In the genomic region with DNA sequence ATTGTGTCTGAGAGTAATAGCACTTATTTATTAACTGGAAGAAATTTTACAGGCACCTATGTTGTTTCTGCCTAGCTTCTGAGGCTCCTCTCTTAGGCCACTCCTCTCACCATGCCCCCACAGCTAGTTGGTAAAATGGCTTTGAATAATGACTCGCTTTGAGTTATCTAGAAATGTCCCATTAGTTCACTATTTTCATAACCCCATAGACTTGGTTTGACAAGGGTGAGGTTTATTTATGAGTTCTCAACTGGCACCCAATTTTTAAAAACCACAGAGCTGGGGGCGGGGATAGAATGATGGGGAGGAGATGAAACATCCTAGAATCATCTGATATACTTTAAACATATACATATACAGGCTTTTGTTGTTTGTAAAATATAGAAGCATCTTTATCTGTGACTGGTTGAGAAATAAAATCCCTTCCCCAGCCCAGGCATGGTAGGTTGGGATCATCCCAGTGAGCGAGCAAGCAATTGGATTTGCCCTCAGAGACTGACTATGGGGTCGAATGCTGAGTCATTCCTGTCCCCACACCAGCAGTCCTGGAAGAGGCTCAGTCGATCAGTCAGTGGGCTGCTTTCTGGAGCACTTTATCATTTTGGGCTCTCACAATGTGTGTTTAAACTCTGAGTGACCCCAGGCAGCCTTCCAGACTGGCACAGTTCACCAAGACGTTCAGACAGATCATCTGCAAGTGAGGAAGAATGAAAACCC, we compare ENCODE assay signal across 12 cellular contexts.
DNase-seq lines count a peak whose midpoint lies in the region; ATAC-seq, FAIRE-seq and TF ChIP-seq lines count a peak whose summit lies in the region.
"Had no signal": no experiment of that assay in that cellular context is flagged by ENCODE, and none has a peak within 500 bp of the region (broad histone marks: within the 10 kb centered on the region; RNA-seq: fewer than 3 reads in every experiment).

No MANE protein-coding gene starts in this region.

- peak overlapping the region; percentile 74; the same call in 1 of the 3 replicates for H2BK15ac ChIP-seq in IMR-90 (ENCODE audit: low read depth, low read length)

- 0 out of 2 replicates have a peak overlapping the region, but pooled peaks have one; percentile 3 for H2BK20ac ChIP-seq in IMR-90 (ENCODE audit: low read depth, low read length)

- H3F3A ChIP-seq in MM.1S (ENCODE audit: insufficient read depth, low read length) = no peaks in the 10 kb centered on the region

- H3K14ac ChIP-seq in IMR-90 (replicated peaks; ENCODE audit: low read depth, low read length) (0 out of 2 replicates have a peak overlapping the region, but pooled peaks have one; percentile 25), trophoblast cell (ENCODE audit: low read length) (no peak overlapping the region)

- H3K79me1 ChIP-seq in IMR-90 (ENCODE audit: low read depth in 1 of 2, low read length in 2 of 2) (no peaks in the 10 kb centered on the region), trophoblast cell (ENCODE audit: low read length) (no peaks in the 10 kb centered on the region)

- TF ChIP-seq RAD21 in IMR-90 (IDR thresholded peaks at IDR 0.05; ENCODE audit: low read length) (no peak), K562 (CRISPR knock-in tag; conservative IDR thresholded peaks at IDR 0.05 in 1 of 2, IDR thresholded peaks at IDR 0.05 in 1 of 2) (no peak)

- ATAC-seq in IMR-90 (ENCODE audit: low read depth) (peak; percentile 77), K562 (peak; percentile 31; the same call in 2 of the 3 replicates)
- ATAC-seq: lower lobe of right lung had no signal

- H2AFZ ChIP-seq in IMR-90 (replicated peaks; ENCODE audit: low read length, poor library complexity) (no peak overlapping the region), K562 (ENCODE audit: low read depth, low read length) (no peak overlapping the region), trophoblast cell (ENCODE audit: insufficient read depth, low read length, poor library complexity) (no peak overlapping the region), MM.1S (ENCODE audit: low read length) (no peak overlapping the region)

- H4K20me1 ChIP-seq in IMR-90 (ENCODE audit: insufficient read depth, low read length) (no peaks in the 10 kb centered on the region), K562 (replicated peaks; ENCODE audit: control insufficient read depth, insufficient read depth, low read length) (no peaks in the 10 kb centered on the region), MM.1S (ENCODE audit: insufficient read depth, low read length) (no peaks in the 10 kb centered on the region)

- TF ChIP-seq EP300 in K562 (IDR thresholded peaks at IDR 0.05; ENCODE audit: low read length) (no peak), transverse colon (IDR thresholded peaks at IDR 0.05; ENCODE audit: low read depth) (no peak)

- H4K8ac ChIP-seq in IMR-90 (ENCODE audit: low read depth in 2 of 2, low read length in 2 of 2) = peak overlapping the region; percentile 24 to 55; a peak in 2 of 4 replicates
- H4K8ac ChIP-seq in trophoblast cell (ENCODE audit: low read depth, low read length) = no peak overlapping the region

- H3K9me3 ChIP-seq in IMR-90 (ENCODE audit: control insufficient read depth, insufficient read depth, low read length) (no peaks in the 10 kb centered on the region), K562 (replicated peaks; ENCODE audit: control insufficient read depth, insufficient read depth, low read depth, low read length) (no peaks in the 10 kb centered on the region), trophoblast cell (ENCODE audit: insufficient read depth, low read depth, low read length) (no peaks in the 10 kb centered on the region), MM.1S (replicated peaks; ENCODE audit: insufficient read depth, low read length) (no peaks in the 10 kb centered on the region), transverse colon (no peaks in the 10 kb centered on the region)
- H3K9me3 ChIP-seq: lower lobe of right lung had no signal

- H2AK9ac ChIP-seq in IMR-90 (replicated peaks; ENCODE audit: low read depth, low read length, poor library complexity) = no peak overlapping the region

- no peak overlapping the region for H4K12ac ChIP-seq in trophoblast cell (ENCODE audit: low read depth, low read length)

- H2BK5ac ChIP-seq in IMR-90 (ENCODE audit: low read depth, low read length, poor library complexity, severe bottlenecking) (no peak overlapping the region), trophoblast cell (ENCODE audit: low read depth, low read length, poor library complexity) (no peak overlapping the region)

- H4K5ac ChIP-seq in IMR-90 (ENCODE audit: low read depth, low read length) = peak overlapping the region; percentile 45; the same call in 1 of the 2 replicates

- H3K36me3 ChIP-seq in IMR-90 (ENCODE audit: control insufficient read depth, insufficient read depth, low read length) = peaks cover 5% of the 10 kb centered on the region; the same call in 1 of the 2 replicates
- no peaks in the 10 kb centered on the region for H3K36me3 ChIP-seq in K562 (ENCODE audit: control insufficient read depth, insufficient read depth, low read length)
- H3K36me3 ChIP-seq in trophoblast cell (ENCODE audit: control insufficient read depth in 1 of 2, insufficient read depth in 2 of 2, low read length in 2 of 2) = peaks cover 14 to 18% of the 10 kb centered on the region in 2 experiments
- no peaks in the 10 kb centered on the region for H3K36me3 ChIP-seq in MM.1S (replicated peaks; ENCODE audit: insufficient read depth, low read length)
- H3K36me3 ChIP-seq in transverse colon = no peaks in the 10 kb centered on the region
- H3K36me3 ChIP-seq: lower lobe of right lung had no signal

- BruUV-seq in IMR-90 (replicated peaks; lab: Mats Ljungman, UMichigan) (no TSS peak), K562 (replicated peaks; lab: Mats Ljungman, UMichigan) (no TSS peak)

- DNase-seq in Caki2 (ENCODE audit: low read depth) (peak; percentile 89), IMR-90 (peak; percentile 58), K562 (ENCODE audit: extremely low read depth in 1 of 4, low spot score in 3 of 4) (no peak), trophoblast cell (no peak), posterior cingulate gyrus (no peak), NCI-H524 (lab: John Stamatoyannopoulos, UW) (no peak), MM.1S (no peak), transverse colon (no peak)
- DNase-seq: DMS153; effector memory CD4-positive, alpha-beta T cell; lower lobe of right lung had no signal

- H3K27me3 ChIP-seq in IMR-90 (ENCODE audit: control insufficient read depth, insufficient read depth, low read length) (no peaks in the 10 kb centered on the region), K562 (ENCODE audit: control insufficient read depth in 2 of 2, insufficient read depth in 2 of 2, low read length in 2 of 2) (peaks cover 26 to 40% of the 10 kb centered on the region in 2 experiments; a peak in 4 of 5 replicates), trophoblast cell (ENCODE audit: insufficient read depth, low read length) (no peaks in the 10 kb centered on the region), MM.1S (replicated peaks; ENCODE audit: insufficient read depth, low read length) (no peaks in the 10 kb centered on the region), transverse colon (no peaks in the 10 kb centered on the region)

- peak overlapping the region; percentile 42 for H2BK12ac ChIP-seq in trophoblast cell (ENCODE audit: low read length)

- intact Hi-C loops in IMR-90 (cut with micrococcal nuclease) (no loop called here), K562 (cut with micrococcal nuclease) (no loop called here), posterior cingulate gyrus (cut with DNase I) (no loop called here), transverse colon (cut with DNase I; ENCODE audit: low total_unique reads) (no loop called here)

- no peaks in the 10 kb centered on the region for H3K9me2 ChIP-seq in MM.1S (replicated peaks; ENCODE audit: insufficient read depth, low read length)

- FAIRE-seq in K562 (lab: Jason Lieb, UNC) = peak; percentile 64

- TF ChIP-seq CTCF in IMR-90 (conservative IDR thresholded peaks at IDR 0.05; ENCODE audit: low read depth, low read length) = no peak
- no peak for TF ChIP-seq CTCF in K562 (IDR thresholded peaks at IDR 0.05 in 2 of 3, conservative IDR thresholded peaks at IDR 0.05 in 1 of 3; ENCODE audit: insufficient read depth in 2 of 3, low read depth in 1 of 3, low read length in 3 of 3)
- TF ChIP-seq CTCF in MM.1S (IDR thresholded peaks at IDR 0.05; ENCODE audit: low read length) = no peak
- TF ChIP-seq CTCF in transverse colon (IDR thresholded peaks at IDR 0.05) = no peak

- 4% methylated on average over 3 of the region's 6 CpGs; no CpG with 5 or more reads in 1 of the 2 experiments for WGBS in IMR-90 (ENCODE audit: extremely low coverage in 2 of 2, insufficient read length in 1 of 2), 2 experiments
- 0% methylated on average over 6 of the region's 6 CpGs for WGBS in K562 (ENCODE audit: insufficient coverage, low coverage, missing lambda C conversion rate)
- WGBS in trophoblast cell (ENCODE audit: extremely low coverage, insufficient coverage, insufficient read length) = no CpG with 5 or more reads among the region's 6 CpGs
- 62 to 66% methylated on average over 2 to 6 of the region's 6 CpGs for WGBS in transverse colon (ENCODE audit: low coverage in 1 of 2), 2 donors

- no peak overlapping the region for H3K56ac ChIP-seq in IMR-90 (ENCODE audit: extremely low read depth, insufficient read depth, low read length)

- in situ Hi-C loops in Caki2 (cut with HindIII; ENCODE audit: low pct_unique_long_range_greater_than_20kb, low sequenced_read_pairs) (no loop called here), IMR-90 (cut with MboI; ENCODE audit: low sequenced_read_pairs) (no loop called here), K562 (cut with MboI) (no loop called here), transverse colon (cut with MboI; ENCODE audit: low pct_ligation_motif_present in 1 of 4, low pct_unique_long_range_greater_than_20kb in 1 of 4, low sequenced_read_pairs in 3 of 4) (no loop called here)

- peak overlapping the region; percentile 29 for H3K4ac ChIP-seq in IMR-90 (ENCODE audit: low read depth, low read length)
- H3K4ac ChIP-seq in trophoblast cell (ENCODE audit: low read depth, low read length) = no peak overlapping the region

- peak overlapping the region; percentile 20; the same call in 1 of the 2 replicates for H3K4me2 ChIP-seq in IMR-90 (ENCODE audit: low read depth, low read length)
- H3K4me2 ChIP-seq in K562 (ENCODE audit: insufficient read depth, low read length) = no peak overlapping the region
- no peak overlapping the region for H3K4me2 ChIP-seq in trophoblast cell (ENCODE audit: low read length)
- H3K4me2 ChIP-seq in MM.1S (ENCODE audit: low read depth, low read length) = no peak overlapping the region
- H3K4me2 ChIP-seq: KMS-11 had no signal

- H3K79me2 ChIP-seq in K562 (ENCODE audit: control insufficient read depth, insufficient read depth, low read length) (no peaks in the 10 kb centered on the region), trophoblast cell (ENCODE audit: control insufficient read depth, insufficient read depth, low read length, poor library complexity) (no peaks in the 10 kb centered on the region), MM.1S (ENCODE audit: low read length) (no peaks in the 10 kb centered on the region)

- H4K91ac ChIP-seq in IMR-90 (ENCODE audit: insufficient read depth, low read depth, low read length) (peak overlapping the region; percentile 4; the same call in 1 of the 2 replicates), trophoblast cell (ENCODE audit: low read depth, low read length) (no peak overlapping the region)

- no peak overlapping the region for H3K23ac ChIP-seq in IMR-90 (ENCODE audit: low read depth, low read length)
- H3K23ac ChIP-seq in trophoblast cell (ENCODE audit: low read length) = no peak overlapping the region

- no peak overlapping the region for H3K4me3 ChIP-seq in IMR-90 (ENCODE audit: insufficient read depth, low read depth, low read length)
- H3K4me3 ChIP-seq in K562 = no peak overlapping the region
- H3K4me3 ChIP-seq in trophoblast cell (ENCODE audit: low read depth, low read length) = no peak overlapping the region
- H3K4me3 ChIP-seq in MM.1S (ENCODE audit: low read length) = no peak overlapping the region
- no peak overlapping the region for H3K4me3 ChIP-seq in transverse colon
- H3K4me3 ChIP-seq: lower lobe of right lung had no signal

- H3K27ac ChIP-seq in IMR-90 (ENCODE audit: insufficient read depth, low read length) (peak overlapping the region; percentile 37; the same call in 1 of the 2 replicates), K562 (ENCODE audit: extremely low read depth, low read depth, low read length) (no peak overlapping the region), trophoblast cell (ENCODE audit: low read depth, low read length) (no peak overlapping the region), MM.1S (ENCODE audit: low read length) (no peak overlapping the region), transverse colon (no peak overlapping the region)
- H3K27ac ChIP-seq: KMS-11, lower lobe of right lung had no signal

- dilution Hi-C loops in IMR-90 (cut with HindIII; ENCODE audit: low sequenced_read_pairs, unreplicated experiment) = no loop called here

- H3K9ac ChIP-seq in IMR-90 (ENCODE audit: low read depth, low read length) = no peak overlapping the region
- no peak overlapping the region for H3K9ac ChIP-seq in K562 (ENCODE audit: insufficient read depth in 1 of 2, low read depth in 2 of 2, low read length in 2 of 2)
- no peak overlapping the region for H3K9ac ChIP-seq in trophoblast cell (ENCODE audit: low read length)
- H3K9ac ChIP-seq in MM.1S (ENCODE audit: low read length) = no peak overlapping the region
- H3K9ac ChIP-seq: KMS-11 had no signal

- H2BK120ac ChIP-seq in IMR-90 (ENCODE audit: low read depth, low read length) = peak overlapping the region; percentile 56
- no peak overlapping the region for H2BK120ac ChIP-seq in trophoblast cell (ENCODE audit: insufficient read depth, low read length, poor library complexity)

- peaks cover 12% of the 10 kb centered on the region for H3K4me1 ChIP-seq in IMR-90 (ENCODE audit: control insufficient read depth, insufficient read depth, low read length)
- no peaks in the 10 kb centered on the region for H3K4me1 ChIP-seq in K562 (replicated peaks in 1 of 2; ENCODE audit: control insufficient read depth in 2 of 2, insufficient read depth in 2 of 2, low read length in 2 of 2)
- peaks cover 4 to 6% of the 10 kb centered on the region in 2 experiments for H3K4me1 ChIP-seq in trophoblast cell (ENCODE audit: control insufficient read depth in 1 of 2, insufficient read depth in 2 of 2, low read length in 2 of 2)
- H3K4me1 ChIP-seq in MM.1S (ENCODE audit: low read length) = no peaks in the 10 kb centered on the region
- H3K4me1 ChIP-seq in transverse colon = peaks cover 0 to 23% (median 8%) of the 10 kb centered on the region in 4 donors

- TF ChIP-seq POLR2A in IMR-90 (IDR thresholded peaks at IDR 0.05; ENCODE audit: low read depth, low read length) (no peak), K562 (conservative IDR thresholded peaks at IDR 0.05) (no peak), transverse colon (IDR thresholded peaks at IDR 0.05) (no peak)

- POLR2A ChIA-PET in IMR-90 (lab: Charles Lee; ENCODE audit: unreplicated experiment) = no interaction called here
- POLR2A ChIA-PET in K562 (lab: Yijun Ruan, JAX) = interaction anchor here (0.5 kb wide), 2 partner anchors 13 to 88 kb away, joined by 3 to 4 read pairs; no protein-coding TSS in a partner anchor

- H2AK5ac ChIP-seq in IMR-90 (ENCODE audit: low read depth, low read length) (no peak overlapping the region), trophoblast cell (ENCODE audit: low read length) (no peak overlapping the region)

- CTCF ChIA-PET in IMR-90 (lab: Yijun Ruan, JAX) = interaction anchor here (0.6 kb wide), 1 partner anchor 55 kb away, joined by 4 read pairs; no protein-coding TSS in a partner anchor
- CTCF ChIA-PET in K562 (lab: Yijun Ruan, JAX; ENCODE audit: low intra/inter-chr PET ratio) = no interaction called here

- H3K9me1 ChIP-seq in IMR-90 (ENCODE audit: insufficient read depth, low read length) (no peaks in the 10 kb centered on the region), K562 (ENCODE audit: control insufficient read depth, insufficient read depth, low read length) (no peaks in the 10 kb centered on the region)

- H3K18ac ChIP-seq in IMR-90 (ENCODE audit: low read depth, low read length) (peak overlapping the region; percentile 7; the same call in 1 of the 2 replicates), trophoblast cell (ENCODE audit: low read length) (no peak overlapping the region)

Comparison
In these comparisons a context has a peak if more than half of its experiments do, and no peak if none do; other contexts are left out.
1. DNase-seq: peak in Caki2 (single experiment) and IMR-90 (single experiment); none in K562 (0 of 4), trophoblast cell (0 of 2), posterior cingulate gyrus (0 of 10), NCI-H524 (0 of 2), MM.1S (single experiment) and transverse colon (single experiment).